In genomic region chr6:142104820-142105219, GRCh38 we compare ENCODE assay signal across 14 cellular contexts. TPM values are rescaled to one million over a fixed set of nuclear protein-coding genes. Genes with fewer than 3 reads are reported as not detected.
"Had no signal": no experiment of that assay in that cellular context is flagged by ENCODE, and none has a peak within 500 bp of the region (broad histone marks: within the 10 kb centered on the region; RNA-seq: fewer than 3 reads in every experiment).

No MANE protein-coding gene starts in this region.

RNA-seq across cellular contexts. Expression of gene GJE1, which starts 27.9 kb away (rescaled TPM):
- total RNA-seq: activated B cell treated with CpG ODN at 0.5 μM for 24 hours; activated CD4-positive, alpha-beta memory T cell treated with anti-CD3 and anti-CD28 coated beads for 36 hours; activated CD4-positive, alpha-beta memory T cell treated with anti-CD3 and anti-CD28 coated beads, Interleukin-2, amount 10 ng/mL, durations not matched to agents 7 days and 5 days; activated CD4-positive, alpha-beta T cell treated with anti-CD3 and anti-CD28 coated beads for 36 hours; activated CD4-positive, alpha-beta T cell treated with anti-CD3 and anti-CD28 coated beads, Interleukin-2, amount 10 ng/mL, durations not matched to agents 24 days and 14 days; activated CD4-positive, alpha-beta T cell treated with anti-CD3 and anti-CD28 coated beads, Interleukin-2, amount 10 ng/mL, durations not matched to agents 7 days and 5 days; activated CD8-positive, alpha-beta memory T cell treated with anti-CD3 and anti-CD28 coated beads for 36 hours; activated CD8-positive, alpha-beta memory T cell treated with anti-CD3 and anti-CD28 coated beads, Interleukin-2, amount 10 ng/mL, durations not matched to agents 7 days and 5 days; activated CD8-positive, alpha-beta T cell treated with anti-CD3 and anti-CD28 coated beads for 36 hours; activated CD8-positive, alpha-beta T cell treated with anti-CD3 and anti-CD28 coated beads, Interleukin-2, amount 10 ng/mL, durations not matched to agents 7 days and 5 days; T-helper 1 cell treated with Interleukin-12 subunit alpha and Interleukin-12 subunit beta and Interleukin-4 antibody, amounts not matched to agents 30 ng/mL and 1 ng/mL, for 36 hours; T-helper 17 cell; T-helper 2 cell treated with Interferon-gamma antibody and Interleukin-4, amounts not matched to agents 100 ng/mL and 5 ng/mL, for 36 hours; WTC11 had no signal

RNA-seq across cellular contexts. Expression of gene NMBR, which starts 42.1 kb away (rescaled TPM):
- total RNA-seq: activated B cell treated with CpG ODN at 0.5 μM for 24 hours; activated CD4-positive, alpha-beta memory T cell treated with anti-CD3 and anti-CD28 coated beads for 36 hours; activated CD4-positive, alpha-beta memory T cell treated with anti-CD3 and anti-CD28 coated beads, Interleukin-2, amount 10 ng/mL, durations not matched to agents 7 days and 5 days; activated CD4-positive, alpha-beta T cell treated with anti-CD3 and anti-CD28 coated beads for 36 hours; activated CD4-positive, alpha-beta T cell treated with anti-CD3 and anti-CD28 coated beads, Interleukin-2, amount 10 ng/mL, durations not matched to agents 24 days and 14 days; activated CD4-positive, alpha-beta T cell treated with anti-CD3 and anti-CD28 coated beads, Interleukin-2, amount 10 ng/mL, durations not matched to agents 7 days and 5 days; activated CD8-positive, alpha-beta memory T cell treated with anti-CD3 and anti-CD28 coated beads for 36 hours; activated CD8-positive, alpha-beta memory T cell treated with anti-CD3 and anti-CD28 coated beads, Interleukin-2, amount 10 ng/mL, durations not matched to agents 7 days and 5 days; activated CD8-positive, alpha-beta T cell treated with anti-CD3 and anti-CD28 coated beads for 36 hours; activated CD8-positive, alpha-beta T cell treated with anti-CD3 and anti-CD28 coated beads, Interleukin-2, amount 10 ng/mL, durations not matched to agents 7 days and 5 days; T-helper 1 cell treated with Interleukin-12 subunit alpha and Interleukin-12 subunit beta and Interleukin-4 antibody, amounts not matched to agents 30 ng/mL and 1 ng/mL, for 36 hours; T-helper 17 cell; T-helper 2 cell treated with Interferon-gamma antibody and Interleukin-4, amounts not matched to agents 100 ng/mL and 5 ng/mL, for 36 hours; WTC11 had no signal
